15 cellular contexts compared by ENCODE assay signal in genomic region chr18:46419391-46420141, GRCh38.
DNase-seq lines count a peak whose midpoint lies in the region; ATAC-seq and TF ChIP-seq lines count a peak whose summit lies in the region.
"Had no signal": no experiment of that assay in that cellular context is flagged by ENCODE, and none has a peak within 500 bp of the region (broad histone marks: within the 10 kb centered on the region; RNA-seq: fewer than 3 reads in every experiment).

No MANE protein-coding gene starts in this region.

- H3K4me3 Mint-ChIP-seq in stimulated activated naive CD8-positive, alpha-beta T cell treated with anti-CD3 and anti-CD28 coated beads, Interleukin-15, amount 100 ng/mL, for 72 hours, result no peak overlapping the region
- no peak overlapping the region for H3K4me3 Mint-ChIP-seq in nephron
- H3K4me3 Mint-ChIP-seq: HFFc6; natural killer cell treated with Interleukin-12 subunit alpha and Interleukin-12 subunit beta and Interleukin-15 and Interleukin-18, amount 100 ng/mL, for 72 hours had no signal

- H3K9me3 Mint-ChIP-seq in stimulated activated naive CD8-positive, alpha-beta T cell treated with anti-CD3 and anti-CD28 coated beads, Interleukin-15, amount 100 ng/mL, for 72 hours, result no peaks in the 10 kb centered on the region
- no peaks in the 10 kb centered on the region for H3K9me3 Mint-ChIP-seq in nephron
- H3K9me3 Mint-ChIP-seq: HFFc6; natural killer cell treated with Interleukin-12 subunit alpha and Interleukin-12 subunit beta and Interleukin-15 and Interleukin-18, amount 100 ng/mL, for 72 hours had no signal

- TF ChIP-seq CTCF in foreskin keratinocyte (conservative IDR thresholded peaks at IDR 0.05), result no peak
- no peak for TF ChIP-seq CTCF in nephron (IDR thresholded peaks at IDR 0.05; ENCODE audit: unreplicated experiment in 3 of 3)
- no peak for TF ChIP-seq CTCF in upper lobe of right lung (IDR thresholded peaks at IDR 0.05)

- no peaks in the 10 kb centered on the region for H3K36me3 Mint-ChIP-seq in nephron (ENCODE audit: low read depth)
- H3K36me3 Mint-ChIP-seq: natural killer cell treated with Interleukin-12 subunit alpha and Interleukin-12 subunit beta and Interleukin-15 and Interleukin-18, amount 100 ng/mL, for 72 hours had no signal

- H3K27ac ChIP-seq in foreskin keratinocyte, result no peak overlapping the region
- H3K27ac ChIP-seq in upper lobe of right lung, result no peak overlapping the region
- H3K27ac ChIP-seq: skin epidermis had no signal

- H3K4me1 ChIP-seq in foreskin keratinocyte (peaks cover 11% of the 10 kb centered on the region), upper lobe of right lung (peaks cover 5% of the 10 kb centered on the region)
- H3K4me1 ChIP-seq: Caco-2 had no signal

- H3K27ac Mint-ChIP-seq in stimulated activated naive CD8-positive, alpha-beta T cell treated with anti-CD3 and anti-CD28 coated beads, Interleukin-15, amount 100 ng/mL, for 72 hours, result peak overlapping the region; percentile 10 to 71
- peak overlapping the region; percentile 11 to 60 (median 35) for H3K27ac Mint-ChIP-seq in nephron
- H3K27ac Mint-ChIP-seq: HFFc6 had no signal

- peaks cover 15% of the 10 kb centered on the region for H3K4me1 Mint-ChIP-seq in stimulated activated naive CD8-positive, alpha-beta T cell treated with anti-CD3 and anti-CD28 coated beads, Interleukin-15, amount 100 ng/mL, for 72 hours
- H3K4me1 Mint-ChIP-seq in nephron, result peaks cover 69% of the 10 kb centered on the region

- no peak overlapping the region for H3K4me3 ChIP-seq in upper lobe of right lung
- H3K4me3 ChIP-seq: SJSA1, skin epidermis had no signal

- ATAC-seq in stimulated activated naive CD8-positive, alpha-beta T cell treated with anti-CD3 and anti-CD28 coated beads, Interleukin-15, amount 100 ng/mL, for 72 hours, result peak; percentile 42
- no peak for ATAC-seq in stimulated activated naive CD8-positive, alpha-beta T cell treated with anti-CD3 and anti-CD28 coated beads, Interleukin-15, Interleukin-2, amounts not matched to agents 100 U/mL and 50 U/mL, for 24 hours
- ATAC-seq in foreskin keratinocyte (peak; percentile 21), upper lobe of right lung (no peak)

- H3K36me3 ChIP-seq in upper lobe of right lung, result no peaks in the 10 kb centered on the region
- H3K36me3 ChIP-seq: SJSA1 had no signal

- H3K27me3 ChIP-seq in foreskin keratinocyte (no peaks in the 10 kb centered on the region), upper lobe of right lung (no peaks in the 10 kb centered on the region)
- H3K27me3 ChIP-seq: SJSA1 had no signal

- intact Hi-C loops in upper lobe of right lung (cut with DNase I), result no loop called here

- DNase-seq in stimulated activated naive CD8-positive, alpha-beta T cell treated with anti-CD3 and anti-CD28 coated beads, Interleukin-15, amount 100 ng/mL, for 72 hours, result no peak
- DNase-seq in stimulated activated naive CD8-positive, alpha-beta T cell treated with anti-CD3 and anti-CD28 coated beads, Interleukin-15, Interleukin-2, amounts not matched to agents 100 U/mL and 50 U/mL, for 24 hours, result no peak
- DNase-seq in foreskin keratinocyte (no peak), upper lobe of right lung (peak; percentile 57), NCI-H345 treated with DMSO at 0.1 percent for 48 hours (lab: John Stamatoyannopoulos, UW; ENCODE audit: unreplicated experiment) (no peak), NCI-H1436 treated with DMSO at 0.1 percent for 48 hours (lab: John Stamatoyannopoulos, UW) (no peak), foreskin melanocyte (no peak)
- DNase-seq: activated naive CD4-positive, alpha-beta T cell treated with anti-CD3 and anti-CD28 coated beads, Interleukin-2, amount 50 U/mL, for 16 hours; Caco-2; caudate nucleus; HFFc6 had no signal

- no peaks in the 10 kb centered on the region for H3K27me3 Mint-ChIP-seq in stimulated activated naive CD8-positive, alpha-beta T cell treated with anti-CD3 and anti-CD28 coated beads, Interleukin-15, amount 100 ng/mL, for 72 hours
- no peaks in the 10 kb centered on the region for H3K27me3 Mint-ChIP-seq in nephron (ENCODE audit: low read depth)
- H3K27me3 Mint-ChIP-seq: natural killer cell treated with Interleukin-12 subunit alpha and Interleukin-12 subunit beta and Interleukin-15 and Interleukin-18, amount 100 ng/mL, for 72 hours had no signal

- no peaks in the 10 kb centered on the region for H3K9me3 ChIP-seq in upper lobe of right lung
- H3K9me3 ChIP-seq: Caco-2, SJSA1 had no signal

Comparison
In these comparisons a context has a peak if more than half of its experiments do, and no peak if none do; other contexts are left out.
1. ATAC-seq: peak in stimulated activated naive CD8-positive, alpha-beta T cell treated with anti-CD3 and anti-CD28 coated beads, Interleukin-15, amount 100 ng/mL, for 72 hours (single experiment) and foreskin keratinocyte (single experiment); none in stimulated activated naive CD8-positive, alpha-beta T cell treated with anti-CD3 and anti-CD28 coated beads, Interleukin-15, Interleukin-2, amounts not matched to agents 100 U/mL and 50 U/mL, for 24 hours (single experiment) and upper lobe of right lung (single experiment).